Comparison of ENCODE assay signal across 24 cellular contexts in genomic region chr3:18512007-18512406, GRCh38.
DNase-seq lines count a peak whose midpoint lies in the region; ATAC-seq and TF ChIP-seq lines count a peak whose summit lies in the region.
"Had no signal": no experiment of that assay in that cellular context is flagged by ENCODE, and none has a peak within 500 bp of the region (broad histone marks: within the 10 kb centered on the region; RNA-seq: fewer than 3 reads in every experiment).

No MANE protein-coding gene starts in this region.

- TF ChIP-seq CTCF in DOHH2 (IDR thresholded peaks at IDR 0.05; ENCODE audit: low read depth, low read length, poor library complexity, severe bottlenecking) = no peak
- TF ChIP-seq CTCF in PC-3 (conservative IDR thresholded peaks at IDR 0.05; ENCODE audit: low read depth, low read length) = no peak

- no TSS peak for BruUV-seq in PC-3 (replicated peaks; lab: Mats Ljungman, UMichigan)

- peak; percentile 99 for DNase-seq in MV-4-11 (lab: John Stamatoyannopoulos, UW)
- DNase-seq in middle frontal gyrus (ENCODE audit: extremely low spot score, low spot score) = no peak
- DNase-seq in iPS-NIHi11 (ENCODE audit: low spot score) = no peak
- no peak for DNase-seq in PC-3
- DNase-seq: activated CD4-positive, alpha-beta memory T cell treated with anti-CD3 and anti-CD28 coated beads, Interleukin-2, amount 10 ng/mL, durations not matched to agents 7 days and 5 days; DND-41; IMR-90; islet precursor cell; NCI-H2107; NCI-H510A treated with DMSO at 0.1 percent for 48 hours; ovary; right cardiac atrium; SHP77; stimulated activated CD4-positive, alpha-beta T cell treated with anti-CD3 and anti-CD28 coated beads, Interleukin-15, amount 100 ng/mL, for 24 hours; T-helper 17 cell; tibial artery had no signal

- H3K9me3 Mint-ChIP-seq in activated T-helper 17 cell treated with anti-CD3 and anti-CD28 coated beads, Interleukin-2, amount 50 U/mL, for 72 hours = peaks cover 4% of the 10 kb centered on the region

- H3K36me3 ChIP-seq in DOHH2 (ENCODE audit: control insufficient read depth, low read length) (no peaks in the 10 kb centered on the region), PC-3 (ENCODE audit: low read depth, low read length) (no peaks in the 10 kb centered on the region)
- H3K36me3 ChIP-seq: breast epithelium, ovary, tibial artery had no signal

- peaks cover 14% of the 10 kb centered on the region for H3K4me1 Mint-ChIP-seq in activated T-helper 17 cell treated with anti-CD3 and anti-CD28 coated beads, Interleukin-2, amount 50 U/mL, for 72 hours
- H3K4me1 Mint-ChIP-seq: T-helper 17 cell had no signal

- H3K9ac ChIP-seq in PC-3 (ENCODE audit: low read length) = no peak overlapping the region

- no peaks in the 10 kb centered on the region for H3K27me3 ChIP-seq in DOHH2 (ENCODE audit: control insufficient read depth, low read length)
- H3K27me3 ChIP-seq in PC-3 (ENCODE audit: low read length) = no peaks in the 10 kb centered on the region
- H3K27me3 ChIP-seq: breast epithelium, hepatocyte, ovary, tibial artery had no signal

- no peaks in the 10 kb centered on the region for H3K9me2 ChIP-seq in DOHH2 (replicated peaks; ENCODE audit: control insufficient read depth, low read length)
- 0 out of 2 replicates have a peak, but pooled peaks cover 3% of the 10 kb centered on the region for H3K9me2 ChIP-seq in PC-3 (replicated peaks; ENCODE audit: low read length)

- no peak overlapping the region for H3K4me3 Mint-ChIP-seq in activated T-helper 17 cell treated with anti-CD3 and anti-CD28 coated beads, Interleukin-2, amount 50 U/mL, for 72 hours
- H3K4me3 Mint-ChIP-seq: activated CD4-positive, alpha-beta memory T cell treated with anti-CD3 and anti-CD28 coated beads, Interleukin-2, amount 10 ng/mL, durations not matched to agents 7 days and 5 days; T-helper 17 cell had no signal

- H3K79me2 ChIP-seq in DOHH2 (ENCODE audit: control insufficient read depth, low read length) (no peaks in the 10 kb centered on the region), PC-3 (ENCODE audit: low read length) (no peaks in the 10 kb centered on the region)
- H3K79me2 ChIP-seq: hepatocyte had no signal

- ATAC-seq in GM19351 (IDR thresholded peaks at IDR 0.05; ENCODE audit: unreplicated experiment) = peak; percentile 53
- ATAC-seq in activated T-helper 17 cell treated with anti-CD3 and anti-CD28 coated beads, Interleukin-2, amount 50 U/mL, for 72 hours (replicated peaks) = peak; percentile 19
- ATAC-seq in HG03342 (IDR thresholded peaks at IDR 0.05; ENCODE audit: unreplicated experiment) = no peak
- ATAC-seq in PC-3 = no peak
- ATAC-seq: right cardiac atrium, T-helper 17 cell had no signal

- no peaks in the 10 kb centered on the region for H3K36me3 Mint-ChIP-seq in activated T-helper 17 cell treated with anti-CD3 and anti-CD28 coated beads, Interleukin-2, amount 50 U/mL, for 72 hours (ENCODE audit: low read depth)

- no peak overlapping the region for H2AFZ ChIP-seq in PC-3 (ENCODE audit: low read length)
- H2AFZ ChIP-seq: hepatocyte had no signal

- H3F3A ChIP-seq in DOHH2 (ENCODE audit: control insufficient read depth, insufficient read depth) (no peaks in the 10 kb centered on the region), PC-3 (ENCODE audit: low read length, unreplicated experiment) (no peaks in the 10 kb centered on the region)

- H3K27ac ChIP-seq in DOHH2 (ENCODE audit: low read depth, low read length) (no peak overlapping the region), PC-3 (ENCODE audit: low read length) (no peak overlapping the region)
- H3K27ac ChIP-seq: breast epithelium, coronary artery, hepatocyte, ovary, tibial artery had no signal

- H3K4me2 ChIP-seq in DOHH2 (ENCODE audit: low read length) (peak overlapping the region; percentile 33), PC-3 (ENCODE audit: low read length) (no peak overlapping the region)
- H3K4me2 ChIP-seq: hepatocyte had no signal

- H3K4me3 ChIP-seq in DOHH2 (ENCODE audit: low read length) = peak overlapping the region; percentile 9; the same call in 1 of the 2 replicates
- H3K4me3 ChIP-seq in PC-3 (ENCODE audit: low read length) = no peak overlapping the region
- H3K4me3 ChIP-seq: breast epithelium, coronary artery, hepatocyte, lung, ovary, tibial artery had no signal

- H4K20me1 ChIP-seq in DOHH2 (ENCODE audit: control insufficient read depth, insufficient read depth, low read depth, low read length) (no peaks in the 10 kb centered on the region), PC-3 (ENCODE audit: low read length) (no peaks in the 10 kb centered on the region)

- POLR2A ChIA-PET in PC-3 (lab: Charles Lee; ENCODE audit: unreplicated experiment) = no interaction called here

- peaks cover 16% of the 10 kb centered on the region for H3K4me1 ChIP-seq in DOHH2 (ENCODE audit: control insufficient read depth, low read length)
- no peaks in the 10 kb centered on the region for H3K4me1 ChIP-seq in PC-3 (ENCODE audit: insufficient read depth, low read length)
- H3K4me1 ChIP-seq: breast epithelium, tibial artery had no signal

- no peaks in the 10 kb centered on the region for H3K9me3 ChIP-seq in DOHH2 (ENCODE audit: control insufficient read depth, insufficient read depth, low read length)
- no peaks in the 10 kb centered on the region for H3K9me3 ChIP-seq in PC-3 (ENCODE audit: low read length)
- H3K9me3 ChIP-seq: breast epithelium, ovary, tibial artery had no signal

- no peak overlapping the region for H3K27ac Mint-ChIP-seq in activated T-helper 17 cell treated with anti-CD3 and anti-CD28 coated beads, Interleukin-2, amount 50 U/mL, for 72 hours
- H3K27ac Mint-ChIP-seq: activated CD4-positive, alpha-beta memory T cell treated with anti-CD3 and anti-CD28 coated beads, Interleukin-2, amount 10 ng/mL, durations not matched to agents 7 days and 5 days; T-helper 17 cell had no signal

- H3K27me3 Mint-ChIP-seq in activated T-helper 17 cell treated with anti-CD3 and anti-CD28 coated beads, Interleukin-2, amount 50 U/mL, for 72 hours = no peaks in the 10 kb centered on the region
- H3K27me3 Mint-ChIP-seq: activated CD4-positive, alpha-beta memory T cell treated with anti-CD3 and anti-CD28 coated beads, Interleukin-2, amount 10 ng/mL, durations not matched to agents 7 days and 5 days; T-helper 17 cell had no signal

- intact Hi-C loops in PC-3 (cut with micrococcal nuclease) = no loop called here

- CTCF ChIA-PET in PC-3 (lab: Charles Lee) = no interaction called here

Comparison
In these comparisons a context has a peak if more than half of its experiments do, and no peak if none do; other contexts are left out.
1. ATAC-seq: peak in GM19351 (single experiment) and activated T-helper 17 cell treated with anti-CD3 and anti-CD28 coated beads, Interleukin-2, amount 50 U/mL, for 72 hours (single experiment); none in HG03342 (single experiment) and PC-3 (single experiment).